ENCODE assay signal across 1 cellular context in the genomic region with DNA sequence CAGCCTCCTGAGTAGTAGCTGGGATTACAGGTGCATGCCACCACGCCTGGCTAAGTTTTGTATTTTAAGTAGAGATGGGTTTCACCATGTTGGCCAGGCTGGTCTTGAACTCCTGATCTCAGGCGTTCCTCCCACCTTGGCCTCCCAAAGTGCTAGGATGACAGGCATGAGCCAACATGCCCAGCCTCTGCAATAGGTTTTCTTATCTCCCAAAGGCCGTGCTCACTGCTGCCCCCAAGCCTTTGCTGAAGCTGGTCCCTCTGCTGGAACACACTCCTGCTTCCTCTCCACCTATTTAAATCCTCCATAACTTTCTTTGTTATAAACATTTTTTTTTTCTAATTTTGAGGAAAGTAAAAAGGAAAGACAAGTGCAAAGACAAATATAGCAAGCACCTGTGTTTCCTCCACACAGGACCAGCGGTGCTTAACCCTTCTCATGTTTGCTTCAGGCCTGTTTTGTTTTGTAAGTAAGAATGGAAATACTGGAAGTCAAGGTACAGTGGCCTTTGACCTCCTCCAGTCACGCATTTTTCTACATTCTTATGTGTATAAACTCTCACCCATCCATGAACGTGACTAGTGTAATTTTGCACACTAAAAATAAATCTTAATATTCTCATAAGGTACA.
TF ChIP-seq lines count a peak whose summit lies in the region.

No MANE protein-coding gene starts in this region.

TF ChIP-seq in K562, 482 proteins besides CTCF, POLR2A, EP300 and RAD21:
- TF ChIP-seq BCOR (IDR thresholded peaks at IDR 0.05) = 0 out of 2 replicates have a peak, but pooled peaks have one; percentile 42
- peak; percentile 26; the same call in 1 of the 2 replicates for TF ChIP-seq SOX6 (IDR thresholded peaks at IDR 0.05)
- 0 out of 2 replicates have a peak, but pooled peaks have one; percentile 26 for TF ChIP-seq SMARCA4 (IDR thresholded peaks at IDR 0.05)
- no peak for TF ChIP-seq JUN (IDR thresholded peaks at IDR 0.05; ENCODE audit: borderline replicate concordance, low read depth, low read length)
- no peak for TF ChIP-seq JUN (CRISPR knock-in tag; IDR thresholded peaks at IDR 0.05; ENCODE audit: borderline replicate concordance)
- TF ChIP-seq, protein P1, sequence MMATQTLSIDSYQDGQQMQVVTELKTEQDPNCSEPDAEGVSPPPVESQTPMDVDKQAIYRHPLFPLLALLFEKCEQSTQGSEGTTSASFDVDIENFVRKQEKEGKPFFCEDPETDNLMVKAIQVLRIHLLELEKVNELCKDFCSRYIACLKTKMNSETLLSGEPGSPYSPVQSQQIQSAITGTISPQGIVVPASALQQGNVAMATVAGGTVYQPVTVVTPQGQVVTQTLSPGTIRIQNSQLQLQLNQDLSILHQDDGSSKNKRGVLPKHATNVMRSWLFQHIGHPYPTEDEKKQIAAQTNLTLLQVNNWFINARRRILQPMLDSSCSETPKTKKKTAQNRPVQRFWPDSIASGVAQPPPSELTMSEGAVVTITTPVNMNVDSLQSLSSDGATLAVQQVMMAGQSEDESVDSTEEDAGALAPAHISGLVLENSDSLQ (IDR thresholded peaks at IDR 0.05) = peak; percentile 43; the same call in 1 of the 2 replicates
- TF ChIP-seq HDAC2 (IDR thresholded peaks at IDR 0.05) = 0 out of 2 replicates have a peak, but pooled peaks have one; percentile 22
- TF ChIP-seq MEIS2 (IDR thresholded peaks at IDR 0.05; ENCODE audit: partially characterized antibody) = no peak
- TF ChIP-seq CEBPB (tag; IDR thresholded peaks at IDR 0.05) = 0 out of 2 replicates have a peak, but pooled peaks have one; percentile 29
- TF ChIP-seq, protein P2, sequence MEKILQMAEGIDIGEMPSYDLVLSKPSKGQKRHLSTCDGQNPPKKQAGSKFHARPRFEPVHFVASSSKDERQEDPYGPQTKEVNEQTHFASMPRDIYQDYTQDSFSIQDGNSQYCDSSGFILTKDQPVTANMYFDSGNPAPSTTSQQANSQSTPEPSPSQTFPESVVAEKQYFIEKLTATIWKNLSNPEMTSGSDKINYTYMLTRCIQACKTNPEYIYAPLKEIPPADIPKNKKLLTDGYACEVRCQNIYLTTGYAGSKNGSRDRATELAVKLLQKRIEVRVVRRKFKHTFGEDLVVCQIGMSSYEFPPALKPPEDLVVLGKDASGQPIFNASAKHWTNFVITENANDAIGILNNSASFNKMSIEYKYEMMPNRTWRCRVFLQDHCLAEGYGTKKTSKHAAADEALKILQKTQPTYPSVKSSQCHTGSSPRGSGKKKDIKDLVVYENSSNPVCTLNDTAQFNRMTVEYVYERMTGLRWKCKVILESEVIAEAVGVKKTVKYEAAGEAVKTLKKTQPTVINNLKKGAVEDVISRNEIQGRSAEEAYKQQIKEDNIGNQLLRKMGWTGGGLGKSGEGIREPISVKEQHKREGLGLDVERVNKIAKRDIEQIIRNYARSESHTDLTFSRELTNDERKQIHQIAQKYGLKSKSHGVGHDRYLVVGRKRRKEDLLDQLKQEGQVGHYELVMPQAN (IDR thresholded peaks at IDR 0.05; ENCODE audit: borderline replicate concordance) = no peak
- TF ChIP-seq ARID1B (IDR thresholded peaks at IDR 0.05) = 0 out of 2 replicates have a peak, but pooled peaks have one; percentile 30
- TF ChIP-seq CTBP1 (IDR thresholded peaks at IDR 0.05; ENCODE audit: borderline replicate concordance) = 0 out of 2 replicates have a peak, but pooled peaks have one; percentile 23
- TF ChIP-seq GATA2 (CRISPR knock-in tag; IDR thresholded peaks at IDR 0.05) = peak; percentile 68; the same call in 1 of the 2 replicates
- no peak for TF ChIP-seq ATF1 (CRISPR knock-in tag; IDR thresholded peaks at IDR 0.05)
- 0 out of 2 replicates have a peak, but pooled peaks have one; percentile 7 for TF ChIP-seq ATF1 (tag; IDR thresholded peaks at IDR 0.05)
- 0 out of 2 replicates have a peak, but pooled peaks have one; percentile 36 for TF ChIP-seq EHMT2 (IDR thresholded peaks at IDR 0.05)
- TF ChIP-seq FOXJ2 (tag; IDR thresholded peaks at IDR 0.05) = no peak
- TF ChIP-seq, protein P3, sequence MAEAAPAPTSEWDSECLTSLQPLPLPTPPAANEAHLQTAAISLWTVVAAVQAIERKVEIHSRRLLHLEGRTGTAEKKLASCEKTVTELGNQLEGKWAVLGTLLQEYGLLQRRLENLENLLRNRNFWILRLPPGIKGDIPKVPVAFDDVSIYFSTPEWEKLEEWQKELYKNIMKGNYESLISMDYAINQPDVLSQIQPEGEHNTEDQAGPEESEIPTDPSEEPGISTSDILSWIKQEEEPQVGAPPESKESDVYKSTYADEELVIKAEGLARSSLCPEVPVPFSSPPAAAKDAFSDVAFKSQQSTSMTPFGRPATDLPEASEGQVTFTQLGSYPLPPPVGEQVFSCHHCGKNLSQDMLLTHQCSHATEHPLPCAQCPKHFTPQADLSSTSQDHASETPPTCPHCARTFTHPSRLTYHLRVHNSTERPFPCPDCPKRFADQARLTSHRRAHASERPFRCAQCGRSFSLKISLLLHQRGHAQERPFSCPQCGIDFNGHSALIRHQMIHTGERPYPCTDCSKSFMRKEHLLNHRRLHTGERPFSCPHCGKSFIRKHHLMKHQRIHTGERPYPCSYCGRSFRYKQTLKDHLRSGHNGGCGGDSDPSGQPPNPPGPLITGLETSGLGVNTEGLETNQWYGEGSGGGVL (CRISPR knock-in tag; IDR thresholded peaks at IDR 0.05) = no peak
- TF ChIP-seq CEBPG (CRISPR knock-in tag; IDR thresholded peaks at IDR 0.05) = no peak
- 0 out of 4 replicates have a peak, but pooled peaks of 1 of the 2 experiments have one; percentile 12 for TF ChIP-seq CEBPG (tag; conservative IDR thresholded peaks at IDR 0.05 in 1 of 2, IDR thresholded peaks at IDR 0.05 in 1 of 2)
- TF ChIP-seq ZNF589 (CRISPR knock-in tag; IDR thresholded peaks at IDR 0.05; ENCODE audit: low read depth) = no peak
- TF ChIP-seq NR2C1 (IDR thresholded peaks at IDR 0.05) = 0 out of 2 replicates have a peak, but pooled peaks have one; percentile 16
- no peak for TF ChIP-seq NR2C1 (tag; IDR thresholded peaks at IDR 0.05)
- TF ChIP-seq ZEB2 (IDR thresholded peaks at IDR 0.05) = no peak
- peak; percentile 48 for TF ChIP-seq TBP (optimal IDR thresholded peaks at IDR 0.05; ENCODE audit: low read depth, low read length)
- 0 out of 2 replicates have a peak, but pooled peaks have one; percentile 29 for TF ChIP-seq DPF2 (IDR thresholded peaks at IDR 0.05)
- 0 out of 2 replicates have a peak, but pooled peaks have one; percentile 28 for TF ChIP-seq NBN (IDR thresholded peaks at IDR 0.05; ENCODE audit: low read depth)
